Comparison of ENCODE assay signal across 9 cellular contexts in genomic region chrX:70769659-70770232, GRCh38.
DNase-seq lines count a peak whose midpoint lies in the region; ATAC-seq, FAIRE-seq and TF ChIP-seq lines count a peak whose summit lies in the region.
"Had no signal": no experiment of that assay in that cellular context is flagged by ENCODE, and none has a peak within 500 bp of the region (broad histone marks: within the 10 kb centered on the region; RNA-seq: fewer than 3 reads in every experiment).

No MANE protein-coding gene starts in this region.

- POLR2A ChIA-PET in GM10248 (lab: Yijun Ruan, JAX): no interaction called here

- ATAC-seq in HG03457 (IDR thresholded peaks at IDR 0.05; ENCODE audit: unreplicated experiment) (no peak), GM21423 (IDR thresholded peaks at IDR 0.05; ENCODE audit: unreplicated experiment) (no peak)

- peak; percentile 10 for DNase-seq in GM10248 (ENCODE audit: extremely low spot score)
- peak; percentile 3 for DNase-seq in RCC 7860 (ENCODE audit: low spot score)
- DNase-seq in foreskin melanocyte: peak; percentile 0
- DNase-seq in activated effector memory CD4-positive, alpha-beta T cell treated with Interleukin-2 at 50 U/mL for 16 hours: no peak
- DNase-seq in iPS-NIHi11 (ENCODE audit: low spot score): no peak
- DNase-seq: esophagus squamous epithelium had no signal

- TF ChIP-seq CTCF in 22Rv1 (IDR thresholded peaks at IDR 0.05) (peak; percentile 53), GM10248 (IDR thresholded peaks at IDR 0.05; ENCODE audit: control extremely low read depth, extremely low read depth, low read depth, missing control alignments) (peak; percentile 7)

- CTCF ChIA-PET in GM10248 (lab: Yijun Ruan, JAX): interaction anchor here (1.3 kb wide), 1 partner anchor 188 kb away, joined by 4 read pairs; no protein-coding TSS in a partner anchor

- FAIRE-seq in RCC 7860 (lab: Jason Lieb, UNC): peak; percentile 69

- no peak overlapping the region for H3K27ac ChIP-seq in 22Rv1
- H3K27ac ChIP-seq: esophagus squamous epithelium had no signal

Comparison
In these comparisons a context has a peak if more than half of its experiments do, and no peak if none do; other contexts are left out.
1. DNase-seq: peak in GM10248 (single experiment), RCC 7860 (single experiment) and foreskin melanocyte (single experiment); none in activated effector memory CD4-positive, alpha-beta T cell treated with Interleukin-2 at 50 U/mL for 16 hours (single experiment) and iPS-NIHi11 (single experiment).